Comparison of ENCODE assay signal across 10 cellular contexts in genomic region chr1:93613895-93614294, GRCh38.
DNase-seq lines count a peak whose midpoint lies in the region; ATAC-seq and TF ChIP-seq lines count a peak whose summit lies in the region.
"Had no signal": no experiment of that assay in that cellular context is flagged by ENCODE, and none has a peak within 500 bp of the region (broad histone marks: within the 10 kb centered on the region; RNA-seq: fewer than 3 reads in every experiment).

No MANE protein-coding gene starts in this region.

- DNase-seq in GM04503 (ENCODE audit: low read depth) (peak; percentile 54), brain microvascular endothelial cell (peak; percentile 22), right cardiac atrium (peak; percentile 57 to 85 (median 79)), sigmoid colon (peak; percentile 79), SIG-M5 treated with dmso at 0.1 percent for 504 hours (lab: John Stamatoyannopoulos, UW; ENCODE audit: unreplicated experiment) (no peak), NK-92 (lab: John Stamatoyannopoulos, UW; ENCODE audit: unreplicated experiment) (no peak), NCI-H2081 treated with DMSO at 0.1 percent for 48 hours (lab: John Stamatoyannopoulos, UW) (no peak)
- DNase-seq: NCI-H774 had no signal

- in situ Hi-C loops in brain microvascular endothelial cell (cut with HindIII; ENCODE audit: low pct_ligation_motif_present, low sequenced_read_pairs), result no loop called here

- peaks cover 32% of the 10 kb centered on the region for H3K4me1 ChIP-seq in right cardiac atrium (ENCODE audit: control insufficient read depth, insufficient read depth, low read length)
- peaks cover 0 to 44% (median 36%) of the 10 kb centered on the region in 4 donors for H3K4me1 ChIP-seq in sigmoid colon

- intact Hi-C loops in right cardiac atrium (cut with DNase I), result no loop called here
- intact Hi-C loops in sigmoid colon (cut with DNase I), result no loop called here

- H3K27me3 ChIP-seq in brain microvascular endothelial cell (replicated peaks) (no peaks in the 10 kb centered on the region), right cardiac atrium (ENCODE audit: control insufficient read depth, insufficient read depth) (no peaks in the 10 kb centered on the region), sigmoid colon (no peaks in the 10 kb centered on the region)

- TF ChIP-seq EP300 in sigmoid colon (IDR thresholded peaks at IDR 0.05), result no peak

- ATAC-seq in right cardiac atrium (peak; percentile 61 to 76), HG03280 (IDR thresholded peaks at IDR 0.05; ENCODE audit: unreplicated experiment) (no peak)

- H3K4me3 ChIP-seq in brain microvascular endothelial cell (ENCODE audit: low read depth, low read length) (peak overlapping the region; percentile 22), right cardiac atrium (ENCODE audit: low read length) (peak overlapping the region; percentile 65), sigmoid colon (peak overlapping the region; percentile 27 to 51 (median 42))

- 29% methylated on average over 11 of the region's 11 CpGs for WGBS in right cardiac atrium
- WGBS in sigmoid colon, 2 donors, result 38 to 70% methylated on average over 11 of the region's 11 CpGs

- no peak for TF ChIP-seq CTCF in brain microvascular endothelial cell (IDR thresholded peaks at IDR 0.05; ENCODE audit: low read depth, low read length, missing control alignments)
- peak in 1 of 4 experiments; percentile 1 for TF ChIP-seq CTCF in sigmoid colon (IDR thresholded peaks at IDR 0.05)

- H3K9me3 ChIP-seq in right cardiac atrium (ENCODE audit: control insufficient read depth, low read length) (no peaks in the 10 kb centered on the region), sigmoid colon (no peaks in the 10 kb centered on the region)

- H3K36me3 ChIP-seq in brain microvascular endothelial cell (replicated peaks), result no peaks in the 10 kb centered on the region
- no peaks in the 10 kb centered on the region for H3K36me3 ChIP-seq in sigmoid colon

- H3K27ac ChIP-seq in brain microvascular endothelial cell (peak overlapping the region; percentile 82), right cardiac atrium (ENCODE audit: low read length) (peak overlapping the region; percentile 82), sigmoid colon (peak overlapping the region; percentile 47 to 74 (median 62))
- H3K27ac ChIP-seq: HL-60 had no signal

- no peak for TF ChIP-seq POLR2A in sigmoid colon (IDR thresholded peaks at IDR 0.05)

Comparison
In these comparisons a context has a peak if more than half of its experiments do, and no peak if none do; other contexts are left out.
1. DNase-seq: peak in GM04503 (single experiment), brain microvascular endothelial cell (single experiment), right cardiac atrium (3 of 3) and sigmoid colon (single experiment); none in SIG-M5 treated with dmso at 0.1 percent for 504 hours (single experiment), NK-92 (single experiment) and NCI-H2081 treated with DMSO at 0.1 percent for 48 hours (single experiment).
2. Peak in every context shown above with its lines, with median percentiles within 50 percentile points of each other: H3K27ac ChIP-seq and H3K4me3 ChIP-seq.